9 cellular contexts compared by ENCODE assay signal in genomic region chr16:72877374-72878028, GRCh38.
DNase-seq lines count a peak whose midpoint lies in the region; ATAC-seq and TF ChIP-seq lines count a peak whose summit lies in the region.
"Had no signal": no experiment of that assay in that cellular context is flagged by ENCODE, and none has a peak within 500 bp of the region (broad histone marks: within the 10 kb centered on the region; RNA-seq: fewer than 3 reads in every experiment).

No MANE protein-coding gene starts in this region.

- TF ChIP-seq POLR2A in testis (IDR thresholded peaks at IDR 0.05) = no peak
- TF ChIP-seq POLR2A in GM18505 (IDR thresholded peaks at IDR 0.05; ENCODE audit: borderline replicate concordance, extremely low read depth, insufficient read depth, insufficient read length) = no peak

- no peaks in the 10 kb centered on the region for H3K27me3 Mint-ChIP-seq in osteocyte (ENCODE audit: unreplicated experiment)

- peak overlapping the region in 1 of 2 donors; percentile 51 for H3K27ac ChIP-seq in testis
- H3K27ac ChIP-seq: neutrophil had no signal

- H3K4me1 Mint-ChIP-seq in osteocyte (ENCODE audit: unreplicated experiment) = peaks cover 67% of the 10 kb centered on the region

- DNase-seq in EH (ENCODE audit: low read depth) = peak; percentile 97
- DNase-seq in fibroblast of gingiva (ENCODE audit: low read depth) = peak; percentile 80
- no peak for DNase-seq in osteocyte (ENCODE audit: extremely low spot score, unreplicated experiment)
- no peak for DNase-seq in testis
- no peak for DNase-seq in cerebellum (ENCODE audit: low spot score)

- intact Hi-C loops in testis (cut with DNase I; ENCODE audit: low total_unique reads) = no loop called here

- no peaks in the 10 kb centered on the region for H3K9me3 Mint-ChIP-seq in osteocyte (ENCODE audit: unreplicated experiment)

- H3K4me1 ChIP-seq in testis = peaks cover 21% of the 10 kb centered on the region

- WGBS in testis, 2 donors = 75 to 76% methylated on average over 12 of the region's 12 CpGs

- H3K27ac Mint-ChIP-seq in osteocyte (ENCODE audit: unreplicated experiment) = peak overlapping the region; percentile 98

- no peak overlapping the region for H3K4me3 ChIP-seq in testis

- no peaks in the 10 kb centered on the region for H3K9me3 ChIP-seq in testis
- H3K9me3 ChIP-seq: neutrophil had no signal

- TF ChIP-seq CTCF in osteocyte (IDR thresholded peaks at IDR 0.05) = no peak
- TF ChIP-seq CTCF in testis (IDR thresholded peaks at IDR 0.05) = no peak

- ATAC-seq in GM19452 (IDR thresholded peaks at IDR 0.05; ENCODE audit: unreplicated experiment) (no peak), GM18505 (IDR thresholded peaks at IDR 0.05; ENCODE audit: unreplicated experiment) (no peak)

- no peaks in the 10 kb centered on the region for H3K36me3 ChIP-seq in testis (ENCODE audit: low read depth, missing control alignments)
- H3K36me3 ChIP-seq: neutrophil had no signal

- H3K4me3 Mint-ChIP-seq in osteocyte (ENCODE audit: unreplicated experiment) = peak overlapping the region; percentile 44

- peaks cover 15% of the 10 kb centered on the region for H3K36me3 Mint-ChIP-seq in osteocyte (ENCODE audit: unreplicated experiment)

- no peaks in the 10 kb centered on the region for H3K27me3 ChIP-seq in testis
- H3K27me3 ChIP-seq: neutrophil had no signal

TF ChIP-seq in PFSK-1, 5 proteins besides CTCF, POLR2A, EP300 and RAD21:
- TF ChIP-seq FOXP2 (optimal IDR thresholded peaks at IDR 0.05; ENCODE audit: borderline replicate concordance, extremely low read depth, extremely low read length, insufficient read depth) = no peak
- TF ChIP-seq SIN3A (IDR thresholded peaks at IDR 0.05; ENCODE audit: borderline replicate concordance, insufficient read depth, low read length) = peak; percentile 75; the same call in 1 of the 2 replicates

Comparison
In these comparisons a context has a peak if more than half of its experiments do, and no peak if none do; other contexts are left out.
1. DNase-seq: peak in EH (single experiment) and fibroblast of gingiva (single experiment); none in osteocyte (single experiment), testis (single experiment) and cerebellum (single experiment).